Comparison of ENCODE assay signal across 19 cellular contexts in the genomic region with DNA sequence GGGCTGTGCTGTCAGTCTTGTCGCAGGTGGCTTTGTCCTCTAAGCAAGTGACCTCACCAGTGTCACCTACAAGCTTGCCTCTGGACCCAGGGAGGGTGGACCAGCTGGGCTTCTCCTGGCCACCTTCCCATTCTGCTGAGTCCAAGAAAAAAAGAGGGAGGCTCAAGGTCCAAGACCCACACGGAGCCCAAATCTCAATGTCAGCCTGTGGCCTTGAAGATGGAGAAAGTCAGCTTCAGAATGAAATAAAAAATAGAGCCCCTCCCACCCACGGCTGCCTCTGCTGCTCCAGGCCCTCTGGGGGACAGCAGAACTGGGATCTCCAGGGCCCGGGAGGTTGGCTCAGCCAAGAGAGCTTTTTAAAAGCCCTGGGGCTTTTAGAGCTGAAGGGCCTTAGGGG.
DNase-seq lines count a peak whose midpoint lies in the region; ATAC-seq and TF ChIP-seq lines count a peak whose summit lies in the region.
"Had no signal": no experiment of that assay in that cellular context is flagged by ENCODE, and none has a peak within 500 bp of the region (broad histone marks: within the 10 kb centered on the region; RNA-seq: fewer than 3 reads in every experiment).

No MANE protein-coding gene starts in this region.

- H3K4me2 ChIP-seq in hepatocyte = peak overlapping the region; percentile 71

- no peaks in the 10 kb centered on the region for H4K20me1 ChIP-seq in hepatocyte (ENCODE audit: insufficient read depth, poor library complexity, severe bottlenecking)

- peaks cover 20% of the 10 kb centered on the region for H3K79me2 ChIP-seq in hepatocyte

- H3K27ac ChIP-seq in hepatocyte (no peak overlapping the region), psoas muscle (peak overlapping the region; percentile 89), tibial artery (peak overlapping the region; percentile 59 to 78)

- H3K9me2 ChIP-seq in hepatocyte (replicated peaks; ENCODE audit: insufficient read depth) = no peaks in the 10 kb centered on the region

- ATAC-seq in psoas muscle (peak in 2 of 4 donors; percentile 12 to 23), GM18517 (IDR thresholded peaks at IDR 0.05; ENCODE audit: unreplicated experiment) (no peak), GM18873 (IDR thresholded peaks at IDR 0.05; ENCODE audit: low FRiP score, unreplicated experiment) (no peak), GM21367 (IDR thresholded peaks at IDR 0.05; ENCODE audit: unreplicated experiment) (no peak)
- ATAC-seq: PC-3, T-helper 17 cell had no signal

- H3K4me1 ChIP-seq in hepatocyte (ENCODE audit: insufficient read depth) (peaks cover 22% of the 10 kb centered on the region), psoas muscle (peaks cover 75% of the 10 kb centered on the region), tibial artery (peaks cover 16 to 100% (median 97%) of the 10 kb centered on the region in 4 donors)

- no peaks in the 10 kb centered on the region for H3K9me3 ChIP-seq in hepatocyte (ENCODE audit: low read depth)
- no peaks in the 10 kb centered on the region for H3K9me3 ChIP-seq in psoas muscle
- no peaks in the 10 kb centered on the region for H3K9me3 ChIP-seq in tibial artery

- DNase-seq in hepatocyte (ENCODE audit: low spot score) = no peak
- peak in 1 of 2 donors; percentile 64 for DNase-seq in psoas muscle
- no peak for DNase-seq in tibial artery
- no peak for DNase-seq in midbrain (lab: John Stamatoyannopoulos, UW)
- DNase-seq: activated gamma-delta T cell treated with Interleukin-2 at 50 U/mL for 16 hours; activated T-cell treated with anti-CD3 and anti-CD28 coated beads for 4 hours; CD4-positive, alpha-beta memory T cell; DMS153; effector CD4-positive, alpha-beta T cell; NCI-H1436 treated with DMSO at 0.1 percent for 48 hours; PC-3; stimulated activated CD4-positive, alpha-beta T cell treated with anti-CD3 and anti-CD28 coated beads, Interleukin-2, amount 100 ng/mL, for 24 hours; T-helper 17 cell had no signal

- intact Hi-C loops in psoas muscle (cut with DNase I) = loop anchor here in 1 of 2 donors (2.0 kb wide), 1 partner anchor 22 kb away; no protein-coding TSS in a partner anchor
- intact Hi-C loops in tibial artery (cut with DNase I; ENCODE audit: low total_unique reads) = no loop called here

- WGBS in hepatocyte (ENCODE audit: low lambda C conversion rate, missing lambda C conversion rate) = 47% methylated on average over 4 of the region's 4 CpGs
- 12 to 28% (median 13%) methylated on average over 4 of the region's 4 CpGs for WGBS in psoas muscle, 3 donors

- H3K4me1 Mint-ChIP-seq in brain = peaks cover 81% of the 10 kb centered on the region
- H3K4me1 Mint-ChIP-seq: CD4-positive, alpha-beta memory T cell; central memory CD8-positive, alpha-beta T cell had no signal

- H3K27me3 ChIP-seq in hepatocyte (no peaks in the 10 kb centered on the region), psoas muscle (ENCODE audit: insufficient read depth in 3 of 3, low read length in 2 of 3) (no peaks in the 10 kb centered on the region), tibial artery (no peaks in the 10 kb centered on the region)

- TF ChIP-seq CTCF in brain (conservative IDR thresholded peaks at IDR 0.05) (no peak), hepatocyte (IDR thresholded peaks at IDR 0.05; ENCODE audit: poor library complexity) (no peak), psoas muscle (IDR thresholded peaks at IDR 0.05) (no peak), tibial artery (IDR thresholded peaks at IDR 0.05) (no peak)

- peak overlapping the region in 3 of 5 experiments; percentile 18 to 89 (median 83) for H3K4me3 Mint-ChIP-seq in brain
- H3K4me3 Mint-ChIP-seq: CD4-positive, alpha-beta memory T cell; central memory CD8-positive, alpha-beta T cell; memory B cell; T-helper 17 cell had no signal

- no peak overlapping the region for H2AFZ ChIP-seq in hepatocyte

- no peaks in the 10 kb centered on the region for H3K36me3 ChIP-seq in hepatocyte (replicated peaks; ENCODE audit: insufficient read depth, low read depth)
- H3K36me3 ChIP-seq in psoas muscle (ENCODE audit: insufficient read depth in 1 of 2, low read depth in 1 of 2) = peaks cover 0 to 56% of the 10 kb centered on the region in 2 donors
- H3K36me3 ChIP-seq in tibial artery = peaks cover 84 to 94% (median 87%) of the 10 kb centered on the region in 3 donors

- H3K36me3 Mint-ChIP-seq in brain = no peaks in the 10 kb centered on the region
- H3K36me3 Mint-ChIP-seq: CD4-positive, alpha-beta memory T cell; memory B cell had no signal

- peaks cover 6% of the 10 kb centered on the region for H3K27me3 Mint-ChIP-seq in brain

- no peaks in the 10 kb centered on the region for H3K9me3 Mint-ChIP-seq in brain
- H3K9me3 Mint-ChIP-seq: CD4-positive, alpha-beta memory T cell; central memory CD8-positive, alpha-beta T cell; memory B cell had no signal

- no peak overlapping the region for H3K4me3 ChIP-seq in hepatocyte
- H3K4me3 ChIP-seq in psoas muscle = peak overlapping the region; percentile 66
- H3K4me3 ChIP-seq in tibial artery = no peak overlapping the region

- peak overlapping the region in 2 of 5 experiments; percentile 12 to 60 for H3K27ac Mint-ChIP-seq in brain
- H3K27ac Mint-ChIP-seq: CD4-positive, alpha-beta memory T cell; memory B cell; T-helper 17 cell had no signal
